ENCODE assay signal across 17 cellular contexts in genomic region chr10:43308986-43309385, GRCh38. TPM values are rescaled to one million over a fixed set of nuclear protein-coding genes. Genes with fewer than 3 reads are reported as not detected.
A peak's percentile ranks its signal among the peaks of the same experiment; 100 is the strongest.
DNase-seq lines count a peak whose midpoint lies in the region; ATAC-seq and TF ChIP-seq lines count a peak whose summit lies in the region.
"Had no signal": no experiment of that assay in that cellular context is flagged by ENCODE, and none has a peak within 500 bp of the region (broad histone marks: within the 10 kb centered on the region; RNA-seq: fewer than 3 reads in every experiment).

No MANE protein-coding gene starts in this region.

- DNase-seq in AG20443 (ENCODE audit: low spot score) = peak; percentile 11
- DNase-seq in NCI-H146 (lab: John Stamatoyannopoulos, UW) = peak; percentile 77
- peak in 38 of 42 donors; percentile 15 to 86 (median 59) for DNase-seq in head of caudate nucleus
- peak; percentile 60 for DNase-seq in osteoblast (ENCODE audit: insufficient read length, low spot score, missing footprints)
- no peak for DNase-seq in mucosa of descending colon
- no peak for DNase-seq in stimulated activated CD8-positive, alpha-beta memory T cell treated with anti-CD3 and anti-CD28 coated beads, Interleukin-4, amount 100 ng/mL, for 48 hours
- DNase-seq in NCI-H2081 (lab: John Stamatoyannopoulos, UW) = no peak
- DNase-seq: ACHN; activated CD4-positive, alpha-beta memory T cell treated with anti-CD3 and anti-CD28 coated beads, Interleukin-2, amount 10 ng/mL, durations not matched to agents 7 days and 5 days; activated gamma-delta T cell treated with Interleukin-2 at 50 U/mL for 16 hours; DMS 273 treated with DMSO at 0.1 percent for 48 hours; NCI-H1930; SIG-M5 had no signal

- H3K9me3 ChIP-seq in osteoblast (ENCODE audit: low read depth, low read length) = no peaks in the 10 kb centered on the region
- peaks cover 3% of the 10 kb centered on the region for H3K9me3 ChIP-seq in mucosa of descending colon
- H3K9me3 ChIP-seq: breast epithelium had no signal

- H3K27me3 ChIP-seq in osteoblast (ENCODE audit: insufficient read depth, low read length) = peaks cover 9% of the 10 kb centered on the region
- H3K27me3 ChIP-seq: breast epithelium had no signal

- H3K27ac ChIP-seq in osteoblast (ENCODE audit: low read depth, low read length) = no peak overlapping the region
- H3K27ac ChIP-seq: KMS-11 had no signal

- H3K4me3 ChIP-seq in osteoblast (ENCODE audit: insufficient read depth, low read length) (no peak overlapping the region), mucosa of descending colon (no peak overlapping the region)
- H3K4me3 ChIP-seq: breast epithelium, smooth muscle cell had no signal

- H3K4me1 ChIP-seq in osteoblast (ENCODE audit: insufficient read depth, low read length) (peaks cover 3% of the 10 kb centered on the region), mucosa of descending colon (ENCODE audit: low read depth) (peaks cover 5% of the 10 kb centered on the region)

- H3K36me3 ChIP-seq in osteoblast (ENCODE audit: insufficient read depth, low read length) = no peaks in the 10 kb centered on the region
- no peaks in the 10 kb centered on the region for H3K36me3 ChIP-seq in mucosa of descending colon (ENCODE audit: low read depth)
- H3K36me3 ChIP-seq: breast epithelium had no signal

- no peak overlapping the region for H3K4me2 ChIP-seq in osteoblast (ENCODE audit: insufficient read depth, low read length)
- H3K4me2 ChIP-seq: KMS-11, smooth muscle cell had no signal

- ATAC-seq in mucosa of descending colon = no peak
- no peak for ATAC-seq in GM21825 (IDR thresholded peaks at IDR 0.05; ENCODE audit: unreplicated experiment)

- intact Hi-C loops in head of caudate nucleus (cut with DNase I) = no loop called here
- intact Hi-C loops in mucosa of descending colon (cut with DNase I, micrococcal nuclease) = no loop called here

- no peaks in the 10 kb centered on the region for H3K79me2 ChIP-seq in osteoblast (ENCODE audit: insufficient read depth, low read length)

- H2AFZ ChIP-seq in osteoblast (ENCODE audit: low read length) = no peak overlapping the region

- TF ChIP-seq CTCF in osteoblast (IDR thresholded peaks at IDR 0.05; ENCODE audit: extremely low read depth, low read depth, low read length) (no peak), mucosa of descending colon (IDR thresholded peaks at IDR 0.05) (no peak)

- no peaks in the 10 kb centered on the region for H4K20me1 ChIP-seq in osteoblast (ENCODE audit: insufficient read depth, low read length)

RNA-seq across cellular contexts. Expression of gene RASGEF1A, which starts 42.1 kb away (rescaled TPM):
- 1.1 TPM in 1 of 2 replicates, not detected in the other for total RNA-seq in osteoblast
- total RNA-seq in mucosa of descending colon = 1 to 10 TPM in 1 of 3 donors, under 1 TPM in 2; 0.43 to 1.2 (median 0.58) TPM

Comparison
In these comparisons a context has a peak if more than half of its experiments do, and no peak if none do; other contexts are left out.
1. DNase-seq: peak in AG20443 (single experiment), NCI-H146 (single experiment), head of caudate nucleus (38 of 42) and osteoblast (single experiment); none in mucosa of descending colon (0 of 3), stimulated activated CD8-positive, alpha-beta memory T cell treated with anti-CD3 and anti-CD28 coated beads, Interleukin-4, amount 100 ng/mL, for 48 hours (single experiment) and NCI-H2081 (0 of 2).